ENCODE assay signal across 14 cellular contexts in genomic region chr6:166487148-166487547, GRCh38.
A peak's percentile ranks its signal among the peaks of the same experiment; 100 is the strongest.
DNase-seq lines count a peak whose midpoint lies in the region; ATAC-seq and TF ChIP-seq lines count a peak whose summit lies in the region.
"Had no signal": no experiment of that assay in that cellular context is flagged by ENCODE, and none has a peak within 500 bp of the region (broad histone marks: within the 10 kb centered on the region; RNA-seq: fewer than 3 reads in every experiment).

No MANE protein-coding gene starts in this region.

- no peak for TF ChIP-seq CTCF in activated CD8-positive, alpha-beta T cell treated with anti-CD3 and anti-CD28 coated beads for 36 hours (IDR thresholded peaks at IDR 0.05)

- no peak for ATAC-seq in stimulated activated naive CD8-positive, alpha-beta T cell treated with anti-CD3 and anti-CD28 coated beads, Interleukin-15, amount 100 ng/mL, for 72 hours
- no peak for ATAC-seq in stimulated activated naive CD8-positive, alpha-beta T cell treated with anti-CD3 and anti-CD28 coated beads, Interleukin-15, Interleukin-2, amounts not matched to agents 100 U/mL and 50 U/mL, for 24 hours
- ATAC-seq in activated CD8-positive, alpha-beta T cell treated with anti-CD3 and anti-CD28 coated beads for 36 hours = no peak
- ATAC-seq in HG03045 (IDR thresholded peaks at IDR 0.05; ENCODE audit: unreplicated experiment) = no peak
- ATAC-seq: left lung had no signal

- no peaks in the 10 kb centered on the region for H3K27me3 ChIP-seq in layer of hippocampus (ENCODE audit: control insufficient read depth, insufficient read depth, low read length)
- H3K27me3 ChIP-seq: breast epithelium, left lung had no signal

- no peaks in the 10 kb centered on the region for H3K27me3 Mint-ChIP-seq in stimulated activated naive CD8-positive, alpha-beta T cell treated with anti-CD3 and anti-CD28 coated beads, Interleukin-15, amount 100 ng/mL, for 72 hours
- no peaks in the 10 kb centered on the region for H3K27me3 Mint-ChIP-seq in activated CD8-positive, alpha-beta T cell treated with anti-CD3 and anti-CD28 coated beads for 36 hours

- no peak for DNase-seq in stimulated activated naive CD8-positive, alpha-beta T cell treated with anti-CD3 and anti-CD28 coated beads, Interleukin-15, amount 100 ng/mL, for 72 hours
- DNase-seq in stimulated activated naive CD8-positive, alpha-beta T cell treated with anti-CD3 and anti-CD28 coated beads, Interleukin-15, Interleukin-2, amounts not matched to agents 100 U/mL and 50 U/mL, for 24 hours = no peak
- DNase-seq in activated CD8-positive, alpha-beta T cell treated with anti-CD3 and anti-CD28 coated beads for 36 hours = no peak
- DNase-seq in NCI-H510A (lab: John Stamatoyannopoulos, UW) = no peak
- DNase-seq in NCI-H774 (lab: John Stamatoyannopoulos, UW) = no peak
- DNase-seq: DMS79; effector CD4-positive, alpha-beta T cell; NCI-H1105; NCI-H2171; SHP77 had no signal

- no peak overlapping the region for H3K27ac Mint-ChIP-seq in stimulated activated naive CD8-positive, alpha-beta T cell treated with anti-CD3 and anti-CD28 coated beads, Interleukin-15, amount 100 ng/mL, for 72 hours
- peak overlapping the region; percentile 96 for H3K27ac Mint-ChIP-seq in activated CD8-positive, alpha-beta T cell treated with anti-CD3 and anti-CD28 coated beads for 36 hours

- peaks cover 19% of the 10 kb centered on the region for H3K4me1 Mint-ChIP-seq in stimulated activated naive CD8-positive, alpha-beta T cell treated with anti-CD3 and anti-CD28 coated beads, Interleukin-15, amount 100 ng/mL, for 72 hours
- H3K4me1 Mint-ChIP-seq in activated CD8-positive, alpha-beta T cell treated with anti-CD3 and anti-CD28 coated beads for 36 hours (ENCODE audit: low read depth) = peaks cover 20% of the 10 kb centered on the region

- peak overlapping the region; percentile 7 to 33 for H3K4me3 Mint-ChIP-seq in stimulated activated naive CD8-positive, alpha-beta T cell treated with anti-CD3 and anti-CD28 coated beads, Interleukin-15, amount 100 ng/mL, for 72 hours
- H3K4me3 Mint-ChIP-seq in activated CD8-positive, alpha-beta T cell treated with anti-CD3 and anti-CD28 coated beads for 36 hours = no peak overlapping the region

- intact Hi-C loops in activated CD8-positive, alpha-beta T cell treated with anti-CD3 and anti-CD28 coated beads for 36 hours (cut with micrococcal nuclease) = no loop called here

- peaks cover 5 to 15% of the 10 kb centered on the region in 2 donors for H3K9me3 Mint-ChIP-seq in stimulated activated naive CD8-positive, alpha-beta T cell treated with anti-CD3 and anti-CD28 coated beads, Interleukin-15, amount 100 ng/mL, for 72 hours
- peaks cover 4% of the 10 kb centered on the region for H3K9me3 Mint-ChIP-seq in activated CD8-positive, alpha-beta T cell treated with anti-CD3 and anti-CD28 coated beads for 36 hours

- POLR2A ChIA-PET in activated CD8-positive, alpha-beta T cell treated with anti-CD3 and anti-CD28 coated beads for 36 hours (lab: Charles Lee) = no interaction called here

- H3K27ac ChIP-seq in layer of hippocampus (ENCODE audit: low read depth, low read length) = peak overlapping the region; percentile 43

- CTCF ChIA-PET in activated CD8-positive, alpha-beta T cell treated with anti-CD3 and anti-CD28 coated beads for 36 hours (lab: Charles Lee) = no interaction called here

- H3K36me3 Mint-ChIP-seq in activated CD8-positive, alpha-beta T cell treated with anti-CD3 and anti-CD28 coated beads for 36 hours (ENCODE audit: low read depth) = peaks cover 10% of the 10 kb centered on the region
